35 cellular contexts compared by ENCODE assay signal in genomic region chr22:49639956-49640355, GRCh38.
"Had no signal": no experiment of that assay in that cellular context is flagged by ENCODE, and none has a peak within 500 bp of the region (broad histone marks: within the 10 kb centered on the region; RNA-seq: fewer than 3 reads in every experiment).

No MANE protein-coding gene starts in this region.

- H3K36me3 ChIP-seq: adrenal gland, brain microvascular endothelial cell, breast epithelium had no signal

- H3K9me3 Mint-ChIP-seq: activated B cell treated with CpG ODN at 0.5 μM for 24 hours; activated CD4-positive, alpha-beta memory T cell treated with anti-CD3 and anti-CD28 coated beads for 36 hours; activated CD4-positive, alpha-beta T cell treated with anti-CD3 and anti-CD28 coated beads, Interleukin-2, amount 10 ng/mL, durations not matched to agents 24 days and 14 days; activated CD8-positive, alpha-beta T cell treated with anti-CD3 and anti-CD28 coated beads for 36 hours; activated naive CD4-positive, alpha-beta T cell treated with anti-CD3 and anti-CD28 coated beads for 36 hours; activated naive CD4-positive, alpha-beta T cell treated with anti-CD3 and anti-CD28 coated beads, Interleukin-2, amount 50 U/mL, for 72 hours; activated naive CD8-positive, alpha-beta T cell treated with anti-CD3 and anti-CD28 coated beads for 36 hours; activated T-cell treated with anti-CD3 and anti-CD28 coated beads, Interleukin-2, amount 50 U/mL, for 4 hours; activated T-cell treated with anti-CD3 and anti-CD28 coated beads, Interleukin-2, amount 50 U/mL, for 72 hours; activated T-helper 1 cell treated with anti-CD3 and anti-CD28 coated beads, Interleukin-12 subunit alpha, Interleukin-12 subunit beta, Interleukin-2, Interleukin-4 antibody, amounts not matched to agents 30 ng/mL and 10 ng/mL and 1 ng/mL, durations not matched to agents 14 hours and 24 hours and 36 hours; activated T-helper 17 cell treated with anti-CD3 and anti-CD28 coated beads, Interleukin-2, amount 50 U/mL, for 72 hours; T-helper 1 cell treated with Interleukin-12 subunit alpha and Interleukin-12 subunit beta and Interleukin-4 antibody, amounts not matched to agents 30 μg/mL and 1 μg/mL, for 36 hours; T-helper 2 cell treated with Interferon-gamma antibody and Interleukin-4, amounts not matched to agents 5 μg/mL and 100 μg/mL, for 36 hours had no signal

- H3K27ac ChIP-seq: adrenal gland, body of pancreas, brain microvascular endothelial cell, breast epithelium, VCaP had no signal

- H3K27me3 Mint-ChIP-seq: activated B cell treated with CpG ODN at 0.5 μM for 24 hours; activated CD4-positive, alpha-beta memory T cell treated with anti-CD3 and anti-CD28 coated beads for 36 hours; activated CD4-positive, alpha-beta T cell treated with anti-CD3 and anti-CD28 coated beads, Interleukin-2, amount 10 ng/mL, durations not matched to agents 24 days and 14 days; activated CD8-positive, alpha-beta T cell treated with anti-CD3 and anti-CD28 coated beads for 36 hours; activated naive CD8-positive, alpha-beta T cell treated with anti-CD3 and anti-CD28 coated beads for 36 hours; activated T-helper 17 cell treated with anti-CD3 and anti-CD28 coated beads, Interleukin-2, amount 50 U/mL, for 72 hours had no signal

- H3K9me3 ChIP-seq: adrenal gland, body of pancreas, breast epithelium had no signal

- H3K27me3 ChIP-seq: adrenal gland, brain microvascular endothelial cell had no signal

- H3K36me3 Mint-ChIP-seq: activated naive CD4-positive, alpha-beta T cell treated with anti-CD3 and anti-CD28 coated beads, Interleukin-2, amount 50 U/mL, for 72 hours; activated naive CD8-positive, alpha-beta T cell treated with anti-CD3 and anti-CD28 coated beads for 36 hours had no signal

- H3K4me3 Mint-ChIP-seq: activated B cell treated with CpG ODN at 0.5 μM for 24 hours; activated CD4-positive, alpha-beta memory T cell treated with anti-CD3 and anti-CD28 coated beads for 36 hours; activated CD4-positive, alpha-beta T cell treated with anti-CD3 and anti-CD28 coated beads, Interleukin-2, amount 10 ng/mL, durations not matched to agents 24 days and 14 days; activated CD8-positive, alpha-beta T cell treated with anti-CD3 and anti-CD28 coated beads for 36 hours; activated naive CD4-positive, alpha-beta T cell treated with anti-CD3 and anti-CD28 coated beads for 36 hours; activated naive CD8-positive, alpha-beta T cell treated with anti-CD3 and anti-CD28 coated beads for 36 hours; activated T-cell treated with anti-CD3 and anti-CD28 coated beads, Interleukin-2, amount 50 U/mL, for 4 hours; activated T-cell treated with anti-CD3 and anti-CD28 coated beads, Interleukin-2, amount 50 U/mL, for 72 hours; activated T-helper 1 cell treated with anti-CD3 and anti-CD28 coated beads, Interleukin-12 subunit alpha, Interleukin-12 subunit beta, Interleukin-2, Interleukin-4 antibody, amounts not matched to agents 30 ng/mL and 10 ng/mL and 1 ng/mL, durations not matched to agents 14 hours and 24 hours and 36 hours; activated T-helper 17 cell treated with anti-CD3 and anti-CD28 coated beads, Interleukin-2, amount 50 U/mL, for 72 hours; T-helper 1 cell treated with Interleukin-12 subunit alpha and Interleukin-12 subunit beta and Interleukin-4 antibody, amounts not matched to agents 30 μg/mL and 1 μg/mL, for 36 hours; T-helper 2 cell treated with Interferon-gamma antibody and Interleukin-4, amounts not matched to agents 5 μg/mL and 100 μg/mL, for 36 hours had no signal

- H3K4me3 ChIP-seq: adrenal gland, body of pancreas, breast epithelium had no signal

- DNase-seq: activated B cell treated with CpG ODN at 0.5 μM for 24 hours; activated CD4-positive, alpha-beta memory T cell treated with anti-CD3 and anti-CD28 coated beads for 36 hours; activated CD4-positive, alpha-beta T cell treated with anti-CD3 and anti-CD28 coated beads for 4 hours; activated CD4-positive, alpha-beta T cell treated with anti-CD3 and anti-CD28 coated beads, Interleukin-2, amount 10 ng/mL, durations not matched to agents 24 days and 14 days; activated CD4-positive, alpha-beta T cell treated with anti-CD3 and anti-CD28 coated beads, Interleukin-2, amount 50 U/mL, for 1 hour; activated CD4-positive, alpha-beta T cell treated with anti-CD3 and anti-CD28 coated beads, Interleukin-2, amount 50 U/mL, for 4 hours; activated CD4-positive, CD25-positive, alpha-beta regulatory T cell treated with anti-CD3 and anti-CD28 coated beads, Interleukin-2, amount 50 U/mL, for 72 hours; activated CD8-positive, alpha-beta memory T cell treated with anti-CD3 and anti-CD28 coated beads, Interleukin-2, amount 50 U/mL, for 4 hours; activated CD8-positive, alpha-beta T cell treated with anti-CD3 and anti-CD28 coated beads for 36 hours; activated effector memory CD4-positive, alpha-beta T cell treated with anti-CD3 and anti-CD28 coated beads, Interleukin-2, amount 50 U/mL, for 16 hours; activated gamma-delta T cell treated with Interleukin-2 at 50 U/mL for 16 hours; activated naive CD4-positive, alpha-beta T cell; activated naive CD4-positive, alpha-beta T cell treated with anti-CD3 and anti-CD28 coated beads for 36 hours; activated naive CD4-positive, alpha-beta T cell treated with anti-CD3 and anti-CD28 coated beads, Interleukin-2, amount 50 U/mL, for 16 hours; activated naive CD8-positive, alpha-beta T cell treated with anti-CD3 and anti-CD28 coated beads for 36 hours; activated T-cell treated with anti-CD3 and anti-CD28 coated beads for 4 hours; activated T-cell treated with anti-CD3 and anti-CD28 coated beads, Interleukin-2, amount 50 U/mL, for 1 hour; activated T-cell treated with anti-CD3 and anti-CD28 coated beads, Interleukin-2, amount 50 U/mL, for 4 hours; activated T-cell treated with anti-CD3 and anti-CD28 coated beads, Interleukin-2, amount 50 U/mL, for 72 hours; adrenal gland; amniotic stem cell; aorta; body of pancreas; brain microvascular endothelial cell; central memory CD4-positive, alpha-beta T cell; T-helper 1 cell; T-helper 2 cell; T-helper 9 cell had no signal

- H3K4me1 Mint-ChIP-seq: activated B cell treated with CpG ODN at 0.5 μM for 24 hours; activated CD4-positive, alpha-beta T cell treated with anti-CD3 and anti-CD28 coated beads, Interleukin-2, amount 10 ng/mL, durations not matched to agents 24 days and 14 days; activated naive CD8-positive, alpha-beta T cell treated with anti-CD3 and anti-CD28 coated beads for 36 hours; activated T-helper 17 cell treated with anti-CD3 and anti-CD28 coated beads, Interleukin-2, amount 50 U/mL, for 72 hours had no signal

- ATAC-seq: activated CD8-positive, alpha-beta T cell treated with anti-CD3 and anti-CD28 coated beads for 36 hours; activated naive CD4-positive, alpha-beta T cell treated with anti-CD3 and anti-CD28 coated beads, Interleukin-2, amount 50 U/mL, for 72 hours; activated T-cell treated with anti-CD3 and anti-CD28 coated beads, Interleukin-2, amount 50 U/mL, for 4 hours; activated T-helper 17 cell treated with anti-CD3 and anti-CD28 coated beads, Interleukin-2, amount 50 U/mL, for 72 hours; body of pancreas had no signal

- H3K4me1 ChIP-seq: adrenal gland, breast epithelium had no signal

- H3K27ac Mint-ChIP-seq: activated B cell treated with CpG ODN at 0.5 μM for 24 hours; activated CD4-positive, alpha-beta memory T cell treated with anti-CD3 and anti-CD28 coated beads for 36 hours; activated CD4-positive, alpha-beta T cell treated with anti-CD3 and anti-CD28 coated beads, Interleukin-2, amount 10 ng/mL, durations not matched to agents 24 days and 14 days; activated CD8-positive, alpha-beta T cell treated with anti-CD3 and anti-CD28 coated beads for 36 hours; activated naive CD4-positive, alpha-beta T cell treated with anti-CD3 and anti-CD28 coated beads for 36 hours; activated naive CD4-positive, alpha-beta T cell treated with anti-CD3 and anti-CD28 coated beads, Interleukin-2, amount 50 U/mL, for 72 hours; activated naive CD8-positive, alpha-beta T cell treated with anti-CD3 and anti-CD28 coated beads for 36 hours; activated T-cell treated with anti-CD3 and anti-CD28 coated beads, Interleukin-2, amount 50 U/mL, for 72 hours; activated T-helper 1 cell treated with anti-CD3 and anti-CD28 coated beads, Interleukin-12 subunit alpha, Interleukin-12 subunit beta, Interleukin-2, Interleukin-4 antibody, amounts not matched to agents 30 ng/mL and 10 ng/mL and 1 ng/mL, durations not matched to agents 14 hours and 24 hours and 36 hours; activated T-helper 17 cell treated with anti-CD3 and anti-CD28 coated beads, Interleukin-2, amount 50 U/mL, for 72 hours; T-helper 1 cell treated with Interleukin-12 subunit alpha and Interleukin-12 subunit beta and Interleukin-4 antibody, amounts not matched to agents 30 μg/mL and 1 μg/mL, for 36 hours; T-helper 2 cell treated with Interferon-gamma antibody and Interleukin-4, amounts not matched to agents 5 μg/mL and 100 μg/mL, for 36 hours had no signal
